In genomic region chr20:56247954-56248782, GRCh38 we compare ENCODE assay signal across 9 cellular contexts. TPM values are rescaled to one million over a fixed set of nuclear protein-coding genes. Genes with fewer than 3 reads are reported as not detected.
DNase-seq lines count a peak whose midpoint lies in the region; ATAC-seq and TF ChIP-seq lines count a peak whose summit lies in the region.
"Had no signal": no experiment of that assay in that cellular context is flagged by ENCODE, and none has a peak within 500 bp of the region (broad histone marks: within the 10 kb centered on the region; RNA-seq: fewer than 3 reads in every experiment).

Gene MC3R (plus strand): TSS chr20:56248732. CDS start chr20:56248844, 112 bp downstream.

- H3K36me3 ChIP-seq in body of pancreas (replicated peaks in 1 of 2; ENCODE audit: insufficient read depth in 1 of 2, low read depth in 2 of 2) = no peaks in the 10 kb centered on the region

- 14 to 19% methylated on average over 9 of the region's 9 CpGs for WGBS in body of pancreas, 2 donors

- no peaks in the 10 kb centered on the region for H3K36me3 Mint-ChIP-seq in Calu3 (ENCODE audit: insufficient read depth, unreplicated experiment)

- ATAC-seq in GM19372 (IDR thresholded peaks at IDR 0.05; ENCODE audit: low read depth, unreplicated experiment) = peak; percentile 77
- peak; percentile 79 for ATAC-seq in body of pancreas
- no peak for ATAC-seq in HG03025 (IDR thresholded peaks at IDR 0.05; ENCODE audit: low FRiP score, unreplicated experiment)

- H3K4me3 Mint-ChIP-seq in Calu3 (ENCODE audit: low read depth, unreplicated experiment) = no peak within 1 kb of the TSS

- H3K9me3 Mint-ChIP-seq in Calu3 (ENCODE audit: low read depth, unreplicated experiment) = no peaks in the 10 kb centered on the region

- no peaks in the 10 kb centered on the region for H3K4me1 ChIP-seq in body of pancreas

- TF ChIP-seq CTCF in Calu3 (IDR thresholded peaks at IDR 0.05; ENCODE audit: unreplicated experiment) = peak; percentile 60
- TF ChIP-seq CTCF in LNCaP clone FGC (IDR thresholded peaks at IDR 0.05; ENCODE audit: control insufficient read depth, extremely low read depth, insufficient read depth) = peak; percentile 92
- peak; percentile 61 to 71 (median 68) for TF ChIP-seq CTCF in body of pancreas (IDR thresholded peaks at IDR 0.05)

- no peaks in the 10 kb centered on the region for H3K27me3 ChIP-seq in body of pancreas

- intact Hi-C loops in Calu3 (cut with micrococcal nuclease; ENCODE audit: unreplicated experiment) (loop anchor here (2.0 kb wide), 1 partner anchor 95 kb away; no protein-coding TSS in a partner anchor), body of pancreas (cut with DNase I) (no loop called here)

- H3K27ac ChIP-seq in body of pancreas = no peak within 1 kb of the TSS
- H3K27ac ChIP-seq: SK-N-MC had no signal

- no peaks in the 10 kb centered on the region for H3K9me3 ChIP-seq in body of pancreas

- H3K27me3 Mint-ChIP-seq in Calu3 (ENCODE audit: unreplicated experiment) = peaks cover 47% of the 10 kb centered on the region

- no peak within 1 kb of the TSS for H3K4me3 ChIP-seq in LNCaP clone FGC (ENCODE audit: low read depth, low read length)
- H3K4me3 ChIP-seq in body of pancreas = no peak within 1 kb of the TSS
- H3K4me3 ChIP-seq: SK-N-MC had no signal

- CTCF ChIA-PET in Calu3 (lab: Charles Lee) = interaction anchor here (1.0 kb wide), 1 partner anchor 95 kb away, joined by 3 read pairs; no protein-coding TSS in a partner anchor

- no peak within 1 kb of the TSS for H3K27ac Mint-ChIP-seq in Calu3 (ENCODE audit: unreplicated experiment)

- H3K4me1 Mint-ChIP-seq in Calu3 (ENCODE audit: low read depth, unreplicated experiment) = no peaks in the 10 kb centered on the region

- DNase-seq in Calu3 = peak; percentile 68
- DNase-seq in LNCaP clone FGC (ENCODE audit: low read depth) = peak; percentile 48
- peak; percentile 4 for DNase-seq in SKM-1 treated with dmso at 0.1 percent for 144 hours (lab: John Stamatoyannopoulos, UW; ENCODE audit: unreplicated experiment)
- DNase-seq in body of pancreas = peak; percentile 58 to 73 (median 70)
- peak; percentile 60 for DNase-seq in kidney tubule cell (ENCODE audit: low spot score)
- DNase-seq in stimulated activated CD8-positive, alpha-beta memory T cell treated with anti-CD3 and anti-CD28 coated beads, Interleukin-15, amount 100 ng/mL, for 48 hours (ENCODE audit: low read depth in 2 of 2) = peak; percentile 9 to 20

- BruUV-seq in Calu3 (replicated peaks; lab: Mats Ljungman, UMichigan) = no TSS peak

- no peak for TF ChIP-seq POLR2A in body of pancreas (IDR thresholded peaks at IDR 0.05)

RNA-seq across cellular contexts. Expression of gene MC3R, which starts in this region (rescaled TPM):
- total RNA-seq in Calu3 (2022) (not detected in 2 replicates), body of pancreas (not detected)

Comparison
In these comparisons a context has a peak if more than half of its experiments do, and no peak if none do; other contexts are left out.
1. Peak in DNase-seq in Calu3; RNA of the gene not detected or under 1 TPM.
2. Peak in DNase-seq and ATAC-seq in body of pancreas; RNA of the gene not detected or under 1 TPM.
3. DNase-seq: peak in every context shown above with its lines; median percentile 70 in body of pancreas; 68 in Calu3; 60 in kidney tubule cell; 48 in LNCaP clone FGC; 14 in stimulated activated CD8-positive, alpha-beta memory T cell treated with anti-CD3 and anti-CD28 coated beads, Interleukin-15, amount 100 ng/mL, for 48 hours; 4 in SKM-1 treated with dmso at 0.1 percent for 144 hours.